13 cellular contexts compared by ENCODE assay signal in the genomic region with DNA sequence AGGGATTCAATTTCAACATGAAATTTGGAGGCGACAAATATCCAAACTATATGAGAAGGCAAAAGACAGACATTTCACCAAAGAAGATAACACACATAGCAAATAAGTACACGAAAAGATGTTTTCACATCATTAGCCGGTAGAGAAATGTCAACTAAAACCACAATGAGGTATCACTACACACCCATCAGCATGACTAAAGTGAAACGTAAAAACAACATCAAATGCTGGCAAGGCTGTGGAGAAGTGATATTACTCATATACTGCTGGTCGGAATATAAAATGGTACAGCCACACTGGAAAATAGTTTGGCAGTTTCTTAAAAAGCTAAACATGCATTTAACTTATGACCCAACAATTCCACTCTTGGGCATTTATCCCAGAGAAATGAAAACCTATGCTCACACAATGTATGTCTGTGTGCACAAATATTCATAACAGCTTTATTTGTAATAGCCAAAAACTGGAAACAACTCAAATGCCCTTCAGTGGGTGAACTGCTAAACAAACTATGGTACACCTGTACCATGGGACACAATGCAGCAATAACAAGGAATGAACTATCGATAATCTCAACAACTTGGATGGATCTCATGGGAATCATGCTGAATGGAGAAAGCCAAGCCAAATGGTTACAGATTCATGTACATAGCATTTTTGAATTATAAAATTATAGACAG. TPM values are rescaled to one million over a fixed set of nuclear protein-coding genes. Genes with fewer than 3 reads are reported as not detected.
DNase-seq lines count a peak whose midpoint lies in the region; ATAC-seq and TF ChIP-seq lines count a peak whose summit lies in the region.
"Had no signal": no experiment of that assay in that cellular context is flagged by ENCODE, and none has a peak within 500 bp of the region (broad histone marks: within the 10 kb centered on the region; RNA-seq: fewer than 3 reads in every experiment).

No MANE protein-coding gene starts in this region.

- POLR2A ChIA-PET in CD8-positive, alpha-beta memory T cell (lab: Charles Lee), result no interaction called here
- POLR2A ChIA-PET in CD4-positive, alpha-beta T cell (lab: Charles Lee), result interaction anchor here (0.9 kb wide), 1 partner anchor 9 kb away, joined by 3 read pairs; the partner anchor contains the start of genes ADAT2 and PEX3

- H3K9me3 Mint-ChIP-seq in activated T-helper 2 cell treated with anti-CD3 and anti-CD28 coated beads, Interferon-gamma antibody, Interleukin-2, Interleukin-4, amounts not matched to agents 10 μg/mL and 5 μg/mL and 100 μg/mL, durations not matched to agents 14 hours and 24 hours and 36 hours, result peaks cover 11% of the 10 kb centered on the region
- no peaks in the 10 kb centered on the region for H3K9me3 Mint-ChIP-seq in CD8-positive, alpha-beta memory T cell
- H3K9me3 Mint-ChIP-seq in CD4-positive, alpha-beta T cell, result no peaks in the 10 kb centered on the region
- H3K9me3 Mint-ChIP-seq: natural killer cell had no signal

- H3K27ac ChIP-seq in CD8-positive, alpha-beta memory T cell (ENCODE audit: low read depth, low read length), result no peak overlapping the region
- H3K27ac ChIP-seq in CD4-positive, alpha-beta T cell (ENCODE audit: low read depth, low read length), result no peak overlapping the region
- H3K27ac ChIP-seq: coronary artery, upper lobe of left lung had no signal

- peak; percentile 12 for DNase-seq in AG10803 (ENCODE audit: low read depth)
- peak; percentile 56 for DNase-seq in HCEC 1CT
- peak; percentile 11 for DNase-seq in activated T-helper 2 cell treated with anti-CD3 and anti-CD28 coated beads, Interferon-gamma antibody, Interleukin-2, Interleukin-4, amounts not matched to agents 10 μg/mL and 5 μg/mL and 100 μg/mL, durations not matched to agents 14 hours and 24 hours and 36 hours (ENCODE audit: low spot score)
- peak; percentile 59 for DNase-seq in fibroblast of gingiva (ENCODE audit: low read depth)
- DNase-seq in inferior parietal cortex (ENCODE audit: extremely low spot score), result no peak
- no peak for DNase-seq in CD8-positive, alpha-beta memory T cell
- DNase-seq in CD4-positive, alpha-beta T cell, result no peak
- DNase-seq: erythroblast, natural killer cell, RPMI8226, upper lobe of left lung had no signal

- H3K27me3 ChIP-seq in CD8-positive, alpha-beta memory T cell (ENCODE audit: insufficient read depth, low read length, poor library complexity, severe bottlenecking), result no peaks in the 10 kb centered on the region
- no peaks in the 10 kb centered on the region for H3K27me3 ChIP-seq in CD4-positive, alpha-beta T cell (ENCODE audit: control insufficient read depth, insufficient read depth, low read length)
- H3K27me3 ChIP-seq: upper lobe of left lung had no signal

- no peaks in the 10 kb centered on the region for H3K4me1 ChIP-seq in CD8-positive, alpha-beta memory T cell (ENCODE audit: insufficient read depth, low read length)

- H3K9me3 ChIP-seq in CD8-positive, alpha-beta memory T cell (ENCODE audit: low read length), result no peaks in the 10 kb centered on the region
- no peaks in the 10 kb centered on the region for H3K9me3 ChIP-seq in CD4-positive, alpha-beta T cell (ENCODE audit: control insufficient read depth, low read length)
- H3K9me3 ChIP-seq: upper lobe of left lung had no signal

- intact Hi-C loops in activated T-helper 2 cell treated with anti-CD3 and anti-CD28 coated beads, Interferon-gamma antibody, Interleukin-2, Interleukin-4, amounts not matched to agents 10 μg/mL and 5 μg/mL and 100 μg/mL, durations not matched to agents 14 hours and 24 hours and 36 hours (cut with micrococcal nuclease), result loop anchor here (1.0 to 10.0 kb wide), 5 partner anchors 8 to 1045 kb away; partner anchors contain the start of genes ADAT2, AIG1, FUCA2 and PEX3
- intact Hi-C loops in CD4-positive, alpha-beta T cell (cut with DNase I, micrococcal nuclease), result loop anchor here in 1 of 2 experiments (10.0 kb wide), 1 partner anchor 387 kb away; no protein-coding TSS in a partner anchor

- H3K36me3 Mint-ChIP-seq in activated T-helper 2 cell treated with anti-CD3 and anti-CD28 coated beads, Interferon-gamma antibody, Interleukin-2, Interleukin-4, amounts not matched to agents 10 μg/mL and 5 μg/mL and 100 μg/mL, durations not matched to agents 14 hours and 24 hours and 36 hours (ENCODE audit: low read depth), result peaks cover 71% of the 10 kb centered on the region
- peaks cover 7 to 30% (median 20%) of the 10 kb centered on the region in 3 donors for H3K36me3 Mint-ChIP-seq in CD8-positive, alpha-beta memory T cell
- H3K36me3 Mint-ChIP-seq in CD4-positive, alpha-beta T cell (ENCODE audit: low read depth), result peaks cover 45% of the 10 kb centered on the region
- H3K36me3 Mint-ChIP-seq: natural killer cell had no signal

- peaks cover 58% of the 10 kb centered on the region for H3K4me1 Mint-ChIP-seq in activated T-helper 2 cell treated with anti-CD3 and anti-CD28 coated beads, Interferon-gamma antibody, Interleukin-2, Interleukin-4, amounts not matched to agents 10 μg/mL and 5 μg/mL and 100 μg/mL, durations not matched to agents 14 hours and 24 hours and 36 hours (ENCODE audit: low read depth)
- H3K4me1 Mint-ChIP-seq in CD8-positive, alpha-beta memory T cell, result peaks cover 9 to 20% (median 12%) of the 10 kb centered on the region in 3 donors
- H3K4me1 Mint-ChIP-seq in CD4-positive, alpha-beta T cell (ENCODE audit: low read depth), result peaks cover 4% of the 10 kb centered on the region

- peak overlapping the region; percentile 92 for H3K27ac Mint-ChIP-seq in activated T-helper 2 cell treated with anti-CD3 and anti-CD28 coated beads, Interferon-gamma antibody, Interleukin-2, Interleukin-4, amounts not matched to agents 10 μg/mL and 5 μg/mL and 100 μg/mL, durations not matched to agents 14 hours and 24 hours and 36 hours
- peak overlapping the region in 2 of 8 donors; percentile 15 to 82 for H3K27ac Mint-ChIP-seq in CD8-positive, alpha-beta memory T cell
- H3K27ac Mint-ChIP-seq in CD4-positive, alpha-beta T cell, result no peak overlapping the region
- H3K27ac Mint-ChIP-seq: natural killer cell had no signal

- no peaks in the 10 kb centered on the region for H3K27me3 Mint-ChIP-seq in activated T-helper 2 cell treated with anti-CD3 and anti-CD28 coated beads, Interferon-gamma antibody, Interleukin-2, Interleukin-4, amounts not matched to agents 10 μg/mL and 5 μg/mL and 100 μg/mL, durations not matched to agents 14 hours and 24 hours and 36 hours (ENCODE audit: low read depth)
- no peaks in the 10 kb centered on the region for H3K27me3 Mint-ChIP-seq in CD8-positive, alpha-beta memory T cell
- H3K27me3 Mint-ChIP-seq in CD4-positive, alpha-beta T cell, result no peaks in the 10 kb centered on the region

- H3K36me3 ChIP-seq in CD8-positive, alpha-beta memory T cell (ENCODE audit: insufficient read depth, low read length), result peaks cover 3% of the 10 kb centered on the region
- H3K36me3 ChIP-seq: upper lobe of left lung had no signal

- CTCF ChIA-PET in CD8-positive, alpha-beta memory T cell (lab: Charles Lee), result interaction anchor here (1.4 kb wide), 1 partner anchor 9 kb away, joined by 5 read pairs; the partner anchor contains the start of genes ADAT2 and PEX3
- CTCF ChIA-PET in CD4-positive, alpha-beta T cell (lab: Charles Lee), result interaction anchor here (0.5 to 0.9 kb wide), 2 partner anchors 97 to 1057 kb away, joined by 3 to 4 read pairs; no protein-coding TSS in a partner anchor

- TF ChIP-seq CTCF in AG10803 (conservative IDR thresholded peaks at IDR 0.05; ENCODE audit: low read length), result no peak
- no peak for TF ChIP-seq CTCF in CD4-positive, alpha-beta T cell (IDR thresholded peaks at IDR 0.05)

- no peak overlapping the region for H3K4me3 ChIP-seq in AG10803 (ENCODE audit: low read length)
- no peak overlapping the region for H3K4me3 ChIP-seq in CD8-positive, alpha-beta memory T cell (ENCODE audit: low read length)
- H3K4me3 ChIP-seq: coronary artery, upper lobe of left lung had no signal

- peak overlapping the region; percentile 15 for H3K4me3 Mint-ChIP-seq in activated T-helper 2 cell treated with anti-CD3 and anti-CD28 coated beads, Interferon-gamma antibody, Interleukin-2, Interleukin-4, amounts not matched to agents 10 μg/mL and 5 μg/mL and 100 μg/mL, durations not matched to agents 14 hours and 24 hours and 36 hours (ENCODE audit: low read depth)
- peak overlapping the region in 1 of 7 donors; percentile 42 for H3K4me3 Mint-ChIP-seq in CD8-positive, alpha-beta memory T cell
- H3K4me3 Mint-ChIP-seq in CD4-positive, alpha-beta T cell, result no peak overlapping the region
- H3K4me3 Mint-ChIP-seq: natural killer cell had no signal

- no peak for ATAC-seq in GM21737 (IDR thresholded peaks at IDR 0.05; ENCODE audit: unreplicated experiment)
- no peak for ATAC-seq in CD4-positive, alpha-beta T cell (ENCODE audit: poor library complexity)

RNA-seq across cellular contexts. Expression of gene ADAT2, which starts 8.7 kb away (rescaled TPM):
- total RNA-seq in activated T-helper 2 cell treated with anti-CD3 and anti-CD28 coated beads, Interferon-gamma antibody, Interleukin-2, Interleukin-4, amounts not matched to agents 10 μg/mL and 5 μg/mL and 100 μg/mL, durations not matched to agents 14 hours and 24 hours and 36 hours, result 35.7 and 37.6 TPM in 2 replicates
- total RNA-seq in CD8-positive, alpha-beta memory T cell, result 10 to 100 TPM; 19.6 to 20.6 TPM
- 0.89 TPM for polyA plus RNA-seq in CD8-positive, alpha-beta memory T cell
- total RNA-seq in CD4-positive, alpha-beta T cell, result 10 to 100 TPM; 14.6 to 17.4 TPM

RNA-seq across cellular contexts. Expression of gene PEX3, which starts 8.8 kb away (rescaled TPM):
- 21.4 and 23.6 TPM in 2 replicates for total RNA-seq in activated T-helper 2 cell treated with anti-CD3 and anti-CD28 coated beads, Interferon-gamma antibody, Interleukin-2, Interleukin-4, amounts not matched to agents 10 μg/mL and 5 μg/mL and 100 μg/mL, durations not matched to agents 14 hours and 24 hours and 36 hours
- total RNA-seq in CD8-positive, alpha-beta memory T cell, result 10 to 100 TPM; 18.0 to 23.6 TPM
- 20.4 TPM for polyA plus RNA-seq in CD8-positive, alpha-beta memory T cell
- total RNA-seq in CD4-positive, alpha-beta T cell, result 1 to 10 TPM; 7.3 to 9.7 TPM

Comparison
In these comparisons a context has a peak if more than half of its experiments do, and no peak if none do; other contexts are left out.
1. DNase-seq: peak in AG10803 (single experiment), HCEC 1CT (single experiment), activated T-helper 2 cell treated with anti-CD3 and anti-CD28 coated beads, Interferon-gamma antibody, Interleukin-2, Interleukin-4, amounts not matched to agents 10 μg/mL and 5 μg/mL and 100 μg/mL, durations not matched to agents 14 hours and 24 hours and 36 hours (single experiment) and fibroblast of gingiva (single experiment); none in inferior parietal cortex (single experiment), CD8-positive, alpha-beta memory T cell (0 of 5) and CD4-positive, alpha-beta T cell (0 of 10).